10 cellular contexts compared by ENCODE assay signal in the genomic region with DNA sequence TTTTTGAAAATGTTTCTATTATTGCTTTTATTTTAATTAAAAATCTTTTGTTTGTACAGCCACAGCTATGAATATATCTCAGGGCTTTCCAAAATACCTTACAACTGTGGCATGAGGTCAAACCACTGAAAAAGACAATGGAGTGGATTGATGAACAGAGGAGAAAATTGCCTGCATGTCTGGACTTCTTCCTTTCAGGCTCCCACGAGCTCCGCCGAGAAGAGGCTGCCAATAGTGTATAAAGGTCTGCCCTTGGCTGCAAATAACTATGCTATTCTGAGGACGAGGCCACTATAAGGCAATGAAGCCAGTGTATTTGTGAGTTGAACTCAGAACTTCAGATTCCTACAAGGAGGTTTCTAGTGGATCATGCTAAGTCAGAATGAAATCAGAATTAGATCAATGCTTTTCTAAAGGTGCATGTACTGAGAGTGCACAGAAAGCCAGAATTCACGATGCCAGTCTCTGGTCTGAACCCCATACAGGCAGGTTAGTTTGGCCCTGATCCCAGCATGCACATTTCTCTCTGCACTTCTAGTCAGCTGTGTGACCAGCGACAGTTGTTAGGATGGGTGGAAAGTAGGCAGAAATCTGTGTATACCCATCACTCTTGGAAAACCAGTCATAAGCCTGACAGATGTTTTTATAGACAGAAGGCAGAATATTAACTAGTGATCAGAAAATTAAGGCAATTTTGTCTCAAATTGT. TPM values are rescaled to one million over a fixed set of nuclear protein-coding genes. Genes with fewer than 3 reads are reported as not detected.
DNase-seq lines count a peak whose midpoint lies in the region; ATAC-seq, FAIRE-seq and TF ChIP-seq lines count a peak whose summit lies in the region.
"Had no signal": no experiment of that assay in that cellular context is flagged by ENCODE, and none has a peak within 500 bp of the region (broad histone marks: within the 10 kb centered on the region; RNA-seq: fewer than 3 reads in every experiment).

No MANE protein-coding gene starts in this region.

- no peak overlapping the region for H2AFZ ChIP-seq in astrocyte (ENCODE audit: low read depth, low read length)

- peak overlapping the region; percentile 43 for H3K4me3 Mint-ChIP-seq in astrocyte (ENCODE audit: unreplicated experiment)
- H3K4me3 Mint-ChIP-seq in natural killer cell treated with Interleukin-12 subunit alpha and Interleukin-12 subunit beta and Interleukin-15 and Interleukin-18, amount 100 ng/mL, for 72 hours: no peak overlapping the region
- H3K4me3 Mint-ChIP-seq: central memory CD8-positive, alpha-beta T cell had no signal

- intact Hi-C loops in heart right ventricle (cut with DNase I): loop anchor here in 5 of 10 donors (1.0 to 5.0 kb wide), 6 partner anchors 20 to 1065 kb away; partner anchors contain the start of gene PLPP1 (in 2 of the 5)
- intact Hi-C loops in psoas muscle (cut with DNase I): no loop called here

- H3K36me3 Mint-ChIP-seq in astrocyte (ENCODE audit: low read depth, unreplicated experiment): no peaks in the 10 kb centered on the region
- H3K36me3 Mint-ChIP-seq in natural killer cell treated with Interleukin-12 subunit alpha and Interleukin-12 subunit beta and Interleukin-15 and Interleukin-18, amount 100 ng/mL, for 72 hours: no peaks in the 10 kb centered on the region

- H3K9me3 Mint-ChIP-seq in astrocyte (ENCODE audit: unreplicated experiment): no peaks in the 10 kb centered on the region
- no peaks in the 10 kb centered on the region for H3K9me3 Mint-ChIP-seq in natural killer cell treated with Interleukin-12 subunit alpha and Interleukin-12 subunit beta and Interleukin-15 and Interleukin-18, amount 100 ng/mL, for 72 hours
- H3K9me3 Mint-ChIP-seq: central memory CD8-positive, alpha-beta T cell had no signal

- H3K27me3 Mint-ChIP-seq in astrocyte (ENCODE audit: low read depth, unreplicated experiment): no peaks in the 10 kb centered on the region
- H3K27me3 Mint-ChIP-seq in natural killer cell treated with Interleukin-12 subunit alpha and Interleukin-12 subunit beta and Interleukin-15 and Interleukin-18, amount 100 ng/mL, for 72 hours: peaks cover 7 to 9% of the 10 kb centered on the region in 2 donors

- no peak overlapping the region for H3K9ac ChIP-seq in astrocyte (ENCODE audit: low read length)

- WGBS in heart right ventricle, 2 donors: 12 to 15% methylated on average over 6 of the region's 6 CpGs
- WGBS in psoas muscle, 3 donors: 9 to 15% (median 11%) methylated on average over 6 of the region's 6 CpGs

- H3K27ac ChIP-seq in astrocyte (ENCODE audit: low read depth, low read length) (no peak overlapping the region), heart right ventricle (peak overlapping the region; percentile 63 to 93 (median 77)), psoas muscle (peak overlapping the region; percentile 50)

- H4K20me1 ChIP-seq in astrocyte (ENCODE audit: insufficient read depth, low read length): no peaks in the 10 kb centered on the region

- peak overlapping the region; percentile 12 for H3K4me2 ChIP-seq in astrocyte (ENCODE audit: low read length)

- H3K4me1 Mint-ChIP-seq in astrocyte (ENCODE audit: low read depth, unreplicated experiment): peaks cover 28% of the 10 kb centered on the region
- H3K4me1 Mint-ChIP-seq in natural killer cell treated with Interleukin-12 subunit alpha and Interleukin-12 subunit beta and Interleukin-15 and Interleukin-18, amount 100 ng/mL, for 72 hours (ENCODE audit: low read depth in 2 of 2): peaks cover 0 to 3% of the 10 kb centered on the region in 2 donors
- H3K4me1 Mint-ChIP-seq: central memory CD8-positive, alpha-beta T cell had no signal

- no peak for FAIRE-seq in astrocyte (lab: Jason Lieb, UNC)

- H3K27ac Mint-ChIP-seq in astrocyte (ENCODE audit: unreplicated experiment): no peak overlapping the region
- H3K27ac Mint-ChIP-seq in natural killer cell treated with Interleukin-12 subunit alpha and Interleukin-12 subunit beta and Interleukin-15 and Interleukin-18, amount 100 ng/mL, for 72 hours: no peak overlapping the region

- ATAC-seq in heart right ventricle (peak; percentile 90 to 96 (median 92)), psoas muscle (peak; percentile 83 to 92 (median 89)), HG02588 (IDR thresholded peaks at IDR 0.05; ENCODE audit: unreplicated experiment) (no peak)
- ATAC-seq in natural killer cell treated with Interleukin-12 subunit alpha and Interleukin-12 subunit beta and Interleukin-15 and Interleukin-18, amount 100 ng/mL, for 72 hours: no peak

- no peaks in the 10 kb centered on the region for H3K27me3 ChIP-seq in astrocyte (ENCODE audit: insufficient read depth, low read length)
- no peaks in the 10 kb centered on the region for H3K27me3 ChIP-seq in heart right ventricle
- no peaks in the 10 kb centered on the region for H3K27me3 ChIP-seq in psoas muscle (ENCODE audit: insufficient read depth in 3 of 3, low read length in 2 of 3)

- H3K36me3 ChIP-seq in astrocyte (ENCODE audit: insufficient read depth, low read length) (no peaks in the 10 kb centered on the region), heart right ventricle (no peaks in the 10 kb centered on the region), psoas muscle (ENCODE audit: insufficient read depth in 1 of 2, low read depth in 1 of 2) (no peaks in the 10 kb centered on the region)

- TF ChIP-seq CTCF in astrocyte (IDR thresholded peaks at IDR 0.05; ENCODE audit: insufficient read depth, low read depth, low read length): no peak
- no peak for TF ChIP-seq CTCF in heart right ventricle (IDR thresholded peaks at IDR 0.05)
- no peak for TF ChIP-seq CTCF in psoas muscle (IDR thresholded peaks at IDR 0.05)

- H3K4me3 ChIP-seq in astrocyte (ENCODE audit: insufficient read depth, low read depth, low read length) (no peak overlapping the region), heart right ventricle (no peak overlapping the region), psoas muscle (no peak overlapping the region)

- no peaks in the 10 kb centered on the region for H3K79me2 ChIP-seq in astrocyte (ENCODE audit: insufficient read depth, low read length)

- H3K9me3 ChIP-seq in astrocyte (ENCODE audit: insufficient read depth, low read depth, low read length) (no peaks in the 10 kb centered on the region), heart right ventricle (no peaks in the 10 kb centered on the region), psoas muscle (no peaks in the 10 kb centered on the region)

- DNase-seq in GM03348 (ENCODE audit: low spot score) (peak; percentile 54), astrocyte (ENCODE audit: low read depth) (peak; percentile 86), heart right ventricle (peak; percentile 50 to 80), psoas muscle (peak; percentile 27 to 64), NCI-H2196 (lab: John Stamatoyannopoulos, UW; ENCODE audit: unreplicated experiment) (no peak)
- no peak for DNase-seq in stimulated activated CD4-positive, alpha-beta T cell treated with anti-CD3 and anti-CD28 coated beads, Interleukin-15, amount 100 ng/mL, for 24 hours
- DNase-seq in natural killer cell treated with Interleukin-12 subunit alpha and Interleukin-12 subunit beta and Interleukin-15 and Interleukin-18, amount 100 ng/mL, for 72 hours (ENCODE audit: low spot score): no peak
- DNase-seq: activated CD4-positive, alpha-beta T cell treated with anti-CD3 and anti-CD28 coated beads for 48 hours had no signal

- H3K4me1 ChIP-seq in astrocyte (ENCODE audit: insufficient read depth, low read length) (peaks cover 10% of the 10 kb centered on the region), heart right ventricle (peaks cover 14 to 56% (median 48%) of the 10 kb centered on the region in 9 donors), psoas muscle (peaks cover 29% of the 10 kb centered on the region)

RNA-seq across cellular contexts. Expression of gene PLPP1, which starts 42.7 kb away (rescaled TPM):
- total RNA-seq in astrocyte (56.3 and 58.9 TPM in 2 replicates), heart right ventricle (100 to 1,000 TPM in 1 of 10 donors, 10 to 100 TPM in 9; 58.7 to 111 (median 75.4) TPM), psoas muscle (10 to 100 TPM; 25.4 to 57.3 (median 37.6) TPM)
- polyA plus RNA-seq in heart right ventricle (100 to 1,000 TPM in 1 of 2 donors, 10 to 100 TPM in 1; 90.2 to 110 TPM), psoas muscle (10 to 100 TPM; 22.0 to 81.5 (median 46.1) TPM)
- 1 to 10 TPM; 5.9 to 6.8 TPM for total RNA-seq in natural killer cell treated with Interleukin-12 subunit alpha and Interleukin-12 subunit beta and Interleukin-15 and Interleukin-18, amount 100 ng/mL, for 72 hours

Comparison
In these comparisons a context has a peak if more than half of its experiments do, and no peak if none do; other contexts are left out.
1. DNase-seq: peak in GM03348 (single experiment), astrocyte (single experiment), heart right ventricle (2 of 2) and psoas muscle (2 of 2); none in stimulated activated CD4-positive, alpha-beta T cell treated with anti-CD3 and anti-CD28 coated beads, Interleukin-15, amount 100 ng/mL, for 24 hours (single experiment), natural killer cell treated with Interleukin-12 subunit alpha and Interleukin-12 subunit beta and Interleukin-15 and Interleukin-18, amount 100 ng/mL, for 72 hours (single experiment) and NCI-H2196 (single experiment).
2. ATAC-seq: peak in heart right ventricle (8 of 8) and psoas muscle (4 of 4); none in natural killer cell treated with Interleukin-12 subunit alpha and Interleukin-12 subunit beta and Interleukin-15 and Interleukin-18, amount 100 ng/mL, for 72 hours (0 of 2) and HG02588 (single experiment).